13 cellular contexts compared by ENCODE assay signal in genomic region chr17:29107933-29108805, GRCh38.
DNase-seq lines count a peak whose midpoint lies in the region; ATAC-seq, FAIRE-seq and TF ChIP-seq lines count a peak whose summit lies in the region.
"Had no signal": no experiment of that assay in that cellular context is flagged by ENCODE, and none has a peak within 500 bp of the region (broad histone marks: within the 10 kb centered on the region; RNA-seq: fewer than 3 reads in every experiment).

No MANE protein-coding gene starts in this region.

- no peak for FAIRE-seq in H54 (lab: Jason Lieb, UNC)

- no peak overlapping the region for H3K4me3 Mint-ChIP-seq in progenitor cell of endocrine pancreas (ENCODE audit: low read depth)

- no peaks in the 10 kb centered on the region for H3K27me3 Mint-ChIP-seq in progenitor cell of endocrine pancreas

- peak; percentile 62 for DNase-seq in H54 (ENCODE audit: insufficient read length, low spot score)
- peak; percentile 57 for DNase-seq in RWPE1 (ENCODE audit: low spot score)
- peak; percentile 62 for DNase-seq in Right ventricle myocardium superior
- no peak for DNase-seq in progenitor cell of endocrine pancreas (ENCODE audit: low spot score, unreplicated experiment)
- no peak for DNase-seq in HuH-7 (ENCODE audit: low spot score)
- DNase-seq in Karpas-422: no peak
- no peak for DNase-seq in head of caudate nucleus
- no peak for DNase-seq in NCI-H1105 treated with DMSO at 0.1 percent for 48 hours (lab: John Stamatoyannopoulos, UW)
- DNase-seq: activated CD4-positive, alpha-beta T cell treated with anti-CD3 and anti-CD28 coated beads for 4 hours; effector CD4-positive, alpha-beta T cell; mucosa of descending colon; NCI-H526 treated with DMSO at 0.1 percent for 48 hours had no signal

- ATAC-seq in Right ventricle myocardium superior (ENCODE audit: poor library complexity): peak; percentile 54

- no peaks in the 10 kb centered on the region for H3K79me2 ChIP-seq in Karpas-422 (ENCODE audit: low read length)

- peaks cover 16% of the 10 kb centered on the region for H3K4me1 ChIP-seq in Karpas-422 (ENCODE audit: low read length)

- H3K36me3 ChIP-seq in Karpas-422 (ENCODE audit: insufficient read depth, low read length): no peaks in the 10 kb centered on the region

- H3K9me3 ChIP-seq in Karpas-422 (ENCODE audit: low read length): no peaks in the 10 kb centered on the region
- H3K9me3 ChIP-seq: mucosa of descending colon had no signal

- H3K27ac Mint-ChIP-seq in progenitor cell of endocrine pancreas: peak overlapping the region; percentile 99

- peaks cover 5% of the 10 kb centered on the region; the same call in 1 of the 2 replicates for H4K20me1 ChIP-seq in Karpas-422 (ENCODE audit: insufficient read depth, low read depth, low read length)

- peak overlapping the region; percentile 45 for H3K27ac ChIP-seq in RWPE1
- H3K27ac ChIP-seq in Karpas-422 (ENCODE audit: low read length): no peak overlapping the region

- H3K4me3 ChIP-seq in Karpas-422 (ENCODE audit: low read length): no peak overlapping the region
- H3K4me3 ChIP-seq: mucosa of descending colon, smooth muscle cell had no signal

- POLR2A ChIA-PET in RWPE1 (lab: Yijun Ruan, JAX; ENCODE audit: low non-redundant PET): no interaction called here

- H3K27me3 ChIP-seq in Karpas-422 (ENCODE audit: low read length): no peaks in the 10 kb centered on the region

- TF ChIP-seq POLR2A in H54 (IDR thresholded peaks at IDR 0.05; ENCODE audit: low read depth, low read length): no peak

- CTCF ChIA-PET in RWPE1 (lab: Yijun Ruan, JAX): no interaction called here

- TF ChIP-seq CTCF in RWPE1 (conservative IDR thresholded peaks at IDR 0.05; ENCODE audit: low read depth): no peak
- TF ChIP-seq CTCF in progenitor cell of endocrine pancreas (IDR thresholded peaks at IDR 0.05; ENCODE audit: unreplicated experiment): peak; percentile 17

- no peaks in the 10 kb centered on the region for H3K9me3 Mint-ChIP-seq in progenitor cell of endocrine pancreas (ENCODE audit: low read depth)

- no peak overlapping the region for H3K9ac ChIP-seq in Karpas-422 (ENCODE audit: low read length)

- peaks cover 44% of the 10 kb centered on the region for H3K4me1 Mint-ChIP-seq in progenitor cell of endocrine pancreas (ENCODE audit: low read depth)

- H3K36me3 Mint-ChIP-seq in progenitor cell of endocrine pancreas (ENCODE audit: insufficient read depth): peaks cover 21% of the 10 kb centered on the region

- H3K4me2 ChIP-seq in Karpas-422 (ENCODE audit: low read depth, low read length, poor library complexity, severe bottlenecking): no peak overlapping the region
- H3K4me2 ChIP-seq: smooth muscle cell had no signal

- H2AFZ ChIP-seq in Karpas-422 (ENCODE audit: low read length): no peak overlapping the region

- no peaks in the 10 kb centered on the region for H3K9me2 ChIP-seq in Karpas-422 (replicated peaks; ENCODE audit: insufficient read depth, low read length)

- intact Hi-C loops in Right ventricle myocardium superior (cut with DNase I): loop anchor here (10.0 kb wide), 1 partner anchor 383 kb away; the partner anchor contains the start of genes NEK8 and TLCD1
- intact Hi-C loops in head of caudate nucleus (cut with DNase I): no loop called here

Comparison
In these comparisons a context has a peak if more than half of its experiments do, and no peak if none do; other contexts are left out.
1. DNase-seq: peak in H54 (single experiment), RWPE1 (single experiment) and Right ventricle myocardium superior (single experiment); none in progenitor cell of endocrine pancreas (single experiment), HuH-7 (single experiment), Karpas-422 (single experiment), head of caudate nucleus (0 of 42) and NCI-H1105 treated with DMSO at 0.1 percent for 48 hours (single experiment).